13 cellular contexts compared by ENCODE assay signal in the genomic region with DNA sequence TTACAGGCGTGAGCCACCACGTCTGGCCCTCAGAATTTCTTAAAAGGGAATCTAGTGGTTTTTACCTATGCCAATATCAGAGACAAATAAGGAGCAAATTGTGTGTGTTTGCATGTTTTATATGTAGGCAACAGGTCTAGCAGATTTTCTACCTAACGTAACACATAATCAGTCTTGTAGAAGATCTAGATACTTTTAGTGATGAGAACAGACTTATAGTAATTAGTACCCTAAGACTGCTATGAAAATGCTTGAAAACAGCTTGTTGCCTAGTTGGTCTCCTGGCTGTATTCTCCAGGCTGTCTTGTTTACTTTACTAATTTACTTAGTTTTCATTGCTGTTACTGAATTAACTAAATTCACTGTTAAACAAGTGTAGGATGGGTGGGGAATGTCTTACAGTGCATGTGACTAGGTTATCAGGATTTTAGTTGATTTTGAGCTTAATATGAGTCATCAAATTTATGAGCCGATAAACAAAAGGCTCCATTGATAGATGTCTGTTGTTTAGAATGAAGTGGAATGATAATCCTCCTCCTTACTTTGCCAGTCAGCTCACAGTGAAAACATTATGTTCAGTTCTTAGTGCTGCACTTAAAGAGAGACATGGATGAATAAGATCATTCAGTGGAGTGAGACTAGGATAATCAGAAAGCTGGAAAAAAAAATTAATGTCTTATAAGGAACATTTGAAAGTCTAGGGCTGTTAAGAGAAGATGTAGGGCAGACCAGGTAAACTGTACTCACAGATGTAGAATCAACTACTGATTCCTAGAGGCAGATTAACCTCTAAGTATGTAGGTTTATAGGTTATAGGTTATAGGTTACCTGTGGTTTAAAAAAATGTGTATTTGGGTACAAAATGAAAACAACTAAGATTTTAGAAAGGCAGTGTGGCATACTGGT. TPM values are rescaled to one million over a fixed set of nuclear protein-coding genes. Genes with fewer than 3 reads are reported as not detected.
DNase-seq lines count a peak whose midpoint lies in the region; ATAC-seq and TF ChIP-seq lines count a peak whose summit lies in the region.
"Had no signal": no experiment of that assay in that cellular context is flagged by ENCODE, and none has a peak within 500 bp of the region (broad histone marks: within the 10 kb centered on the region; RNA-seq: fewer than 3 reads in every experiment).

No MANE protein-coding gene starts in this region.

- no peak overlapping the region for H3K4me3 Mint-ChIP-seq in CD8-positive, alpha-beta T cell
- H3K4me3 Mint-ChIP-seq: activated T-helper 1 cell treated with anti-CD3 and anti-CD28 coated beads, Interleukin-12 subunit alpha, Interleukin-12 subunit beta, Interleukin-2, Interleukin-4 antibody, amounts not matched to agents 30 ng/mL and 10 ng/mL and 1 ng/mL, durations not matched to agents 14 hours and 24 hours and 36 hours had no signal

- H3K9me3 Mint-ChIP-seq in CD8-positive, alpha-beta T cell: no peaks in the 10 kb centered on the region
- H3K9me3 Mint-ChIP-seq: activated T-helper 1 cell treated with anti-CD3 and anti-CD28 coated beads, Interleukin-12 subunit alpha, Interleukin-12 subunit beta, Interleukin-2, Interleukin-4 antibody, amounts not matched to agents 30 ng/mL and 10 ng/mL and 1 ng/mL, durations not matched to agents 14 hours and 24 hours and 36 hours had no signal

- DNase-seq in ELR (ENCODE audit: low read depth) (peak; percentile 84), PC-3 (peak; percentile 67), epithelial cell of prostate (ENCODE audit: low read depth, low spot score) (no peak), retinal pigment epithelial cell (ENCODE audit: low read depth) (peak; percentile 92), NCI-H2081 (lab: John Stamatoyannopoulos, UW) (no peak), NCI-H1105 treated with DMSO at 0.1 percent for 48 hours (lab: John Stamatoyannopoulos, UW) (no peak)
- no peak for DNase-seq in CD8-positive, alpha-beta T cell
- DNase-seq: COR-L47; effector memory CD4-positive, alpha-beta T cell; lower lobe of right lung; NCI-H524 had no signal

- peak overlapping the region; percentile 63 for H3K4me2 ChIP-seq in PC-3 (ENCODE audit: low read length)

- H2AFZ ChIP-seq in PC-3 (ENCODE audit: low read length): no peak overlapping the region

- H3K9ac ChIP-seq in PC-3 (ENCODE audit: low read length): no peak overlapping the region

- H3K27ac Mint-ChIP-seq in CD8-positive, alpha-beta T cell: no peak overlapping the region
- H3K27ac Mint-ChIP-seq: activated T-helper 1 cell treated with anti-CD3 and anti-CD28 coated beads, Interleukin-12 subunit alpha, Interleukin-12 subunit beta, Interleukin-2, Interleukin-4 antibody, amounts not matched to agents 30 ng/mL and 10 ng/mL and 1 ng/mL, durations not matched to agents 14 hours and 24 hours and 36 hours had no signal

- H3K9me3 ChIP-seq in PC-3 (ENCODE audit: low read length): no peaks in the 10 kb centered on the region
- H3K9me3 ChIP-seq in CD8-positive, alpha-beta T cell (ENCODE audit: low read length): no peaks in the 10 kb centered on the region
- H3K9me3 ChIP-seq: lower lobe of right lung had no signal

- no peaks in the 10 kb centered on the region for H3K27me3 Mint-ChIP-seq in CD8-positive, alpha-beta T cell (ENCODE audit: low read depth)

- H3K27ac ChIP-seq in PC-3 (ENCODE audit: low read length) (peak overlapping the region; percentile 57), epithelial cell of prostate (peak overlapping the region; percentile 80)
- no peak overlapping the region for H3K27ac ChIP-seq in CD8-positive, alpha-beta T cell (ENCODE audit: low read depth, low read length)
- H3K27ac ChIP-seq: lower lobe of right lung had no signal

- peaks cover 99% of the 10 kb centered on the region for H3K79me2 ChIP-seq in PC-3 (ENCODE audit: low read length)

- intact Hi-C loops in PC-3 (cut with micrococcal nuclease): loop anchor here (2.0 to 5.0 kb wide), 3 partner anchors 20 to 85 kb away; no protein-coding TSS in a partner anchor
- intact Hi-C loops in CD8-positive, alpha-beta T cell (cut with DNase I, micrococcal nuclease): no loop called here

- TF ChIP-seq CTCF in PC-3 (conservative IDR thresholded peaks at IDR 0.05; ENCODE audit: low read depth, low read length) (no peak), retinal pigment epithelial cell (conservative IDR thresholded peaks at IDR 0.05; ENCODE audit: low read depth, low read length) (no peak)
- no peak for TF ChIP-seq CTCF in CD8-positive, alpha-beta T cell (IDR thresholded peaks at IDR 0.05)

- H4K20me1 ChIP-seq in PC-3 (ENCODE audit: low read length): 0 out of 2 replicates have a peak, but pooled peaks cover 17% of the 10 kb centered on the region

- CTCF ChIA-PET in PC-3 (lab: Charles Lee): interaction anchor here (0.6 kb wide), 1 partner anchor 94 kb away, joined by 3 read pairs; no protein-coding TSS in a partner anchor
- CTCF ChIA-PET in CD8-positive, alpha-beta T cell (lab: Charles Lee): interaction anchor here (0.9 to 1.0 kb wide), 2 partner anchors 18 to 33 kb away, joined by 3 read pairs; no protein-coding TSS in a partner anchor

- H3F3A ChIP-seq in PC-3 (ENCODE audit: low read length, unreplicated experiment): no peaks in the 10 kb centered on the region

- ATAC-seq in PC-3 (peak; percentile 85), HG03521 (IDR thresholded peaks at IDR 0.05; ENCODE audit: unreplicated experiment) (no peak)
- ATAC-seq in CD8-positive, alpha-beta T cell: no peak
- ATAC-seq: lower lobe of right lung had no signal

- peaks cover 21% of the 10 kb centered on the region for H3K4me1 ChIP-seq in PC-3 (ENCODE audit: insufficient read depth, low read length)
- H3K4me1 ChIP-seq in CD8-positive, alpha-beta T cell (ENCODE audit: insufficient read depth, low read length): no peaks in the 10 kb centered on the region
- H3K4me1 ChIP-seq: lower lobe of right lung had no signal

- POLR2A ChIA-PET in PC-3 (lab: Charles Lee; ENCODE audit: unreplicated experiment): no interaction called here
- POLR2A ChIA-PET in CD8-positive, alpha-beta T cell (lab: Charles Lee): no interaction called here

- H3K4me1 Mint-ChIP-seq in CD8-positive, alpha-beta T cell (ENCODE audit: low read depth): peaks cover 38% of the 10 kb centered on the region

- H3K4me3 ChIP-seq in PC-3 (ENCODE audit: low read length): 0 out of 2 replicates have a peak overlapping the region, but pooled peaks have one; percentile 14
- H3K4me3 ChIP-seq in retinal pigment epithelial cell (ENCODE audit: low read length): no peak overlapping the region
- H3K4me3 ChIP-seq in CD8-positive, alpha-beta T cell (ENCODE audit: low read depth, low read length): no peak overlapping the region
- H3K4me3 ChIP-seq: lower lobe of right lung had no signal

- peaks cover 39% of the 10 kb centered on the region for H3K36me3 Mint-ChIP-seq in CD8-positive, alpha-beta T cell

- H3K36me3 ChIP-seq in PC-3 (ENCODE audit: low read depth, low read length): peaks cover 22% of the 10 kb centered on the region
- no peaks in the 10 kb centered on the region for H3K36me3 ChIP-seq in CD8-positive, alpha-beta T cell (ENCODE audit: insufficient read depth, low read length)

- H3K27me3 ChIP-seq in PC-3 (ENCODE audit: low read length): no peaks in the 10 kb centered on the region
- H3K27me3 ChIP-seq in CD8-positive, alpha-beta T cell (ENCODE audit: insufficient read depth, low read length): no peaks in the 10 kb centered on the region

- no peaks in the 10 kb centered on the region for H3K9me2 ChIP-seq in PC-3 (replicated peaks; ENCODE audit: low read length)

- no TSS peak for BruUV-seq in PC-3 (replicated peaks; lab: Mats Ljungman, UMichigan)

RNA-seq across cellular contexts. Expression of a gene that starts 22.4 kb away (rescaled TPM):
- total RNA-seq in PC-3 (2014; rRNA removed): 24.8 and 28.3 TPM in 2 replicates
- 10 to 100 TPM; 13.2 to 14.8 TPM for total RNA-seq in CD8-positive, alpha-beta T cell

RNA-seq across cellular contexts. Expression of a gene that starts 58.2 kb away (rescaled TPM):
- not detected in 2 replicates for total RNA-seq in PC-3 (2014; rRNA removed)
- total RNA-seq in CD8-positive, alpha-beta T cell: not detected
- total RNA-seq: activated T-helper 1 cell treated with anti-CD3 and anti-CD28 coated beads, Interleukin-12 subunit alpha, Interleukin-12 subunit beta, Interleukin-2, Interleukin-4 antibody, amounts not matched to agents 30 ng/mL and 10 ng/mL and 1 ng/mL, durations not matched to agents 14 hours and 24 hours and 36 hours; lower lobe of right lung had no signal

Comparison
In these comparisons a context has a peak if more than half of its experiments do, and no peak if none do; other contexts are left out.
1. DNase-seq: peak in ELR (single experiment), PC-3 (single experiment) and retinal pigment epithelial cell (single experiment); none in epithelial cell of prostate (single experiment), NCI-H2081 (0 of 2), NCI-H1105 treated with DMSO at 0.1 percent for 48 hours (single experiment) and CD8-positive, alpha-beta T cell (0 of 7).